In genomic region chr11:113979427-113979826, GRCh38 we compare ENCODE assay signal across 23 cellular contexts. TPM values are rescaled to one million over a fixed set of nuclear protein-coding genes. Genes with fewer than 3 reads are reported as not detected.
"Had no signal": no experiment of that assay in that cellular context is flagged by ENCODE, and none has a peak within 500 bp of the region (broad histone marks: within the 10 kb centered on the region; RNA-seq: fewer than 3 reads in every experiment).

No MANE protein-coding gene starts in this region.

- DNase-seq: activated CD4-positive, alpha-beta memory T cell treated with anti-CD3 and anti-CD28 coated beads for 36 hours; activated CD4-positive, alpha-beta T cell treated with anti-CD3 and anti-CD28 coated beads, Interleukin-2, amount 10 ng/mL, durations not matched to agents 7 days and 5 days; activated CD4-positive, CD25-positive, alpha-beta regulatory T cell; activated CD8-positive, alpha-beta memory T cell treated with anti-CD3 and anti-CD28 coated beads for 24 hours; activated gamma-delta T cell treated with Interleukin-2 at 50 U/mL for 16 hours; activated naive CD4-positive, alpha-beta T cell treated with anti-CD3 and anti-CD28 coated beads, Interleukin-2, amount 10 ng/mL, durations not matched to agents 7 days and 5 days; activated naive CD8-positive, alpha-beta T cell treated with anti-CD3 and anti-CD28 coated beads for 36 hours; activated T-cell treated with anti-CD3 and anti-CD28 coated beads, Interleukin-2, amount 50 U/mL, for 72 hours; brain microvascular endothelial cell; MM.1S; NCI-H1930; NCI-H345; NCI-H510A treated with DMSO at 0.1 percent for 48 hours; NCI-H69; PC-9; SIG-M5; T-cell; T-helper 2 cell; T1000 had no signal

- ATAC-seq: activated T-cell treated with anti-CD3 and anti-CD28 coated beads, Interleukin-2, amount 50 U/mL, for 72 hours; T-cell had no signal

- H3K27ac ChIP-seq: brain microvascular endothelial cell, cardiac muscle cell, PC-9, SK-N-MC had no signal

- H3K36me3 ChIP-seq: brain microvascular endothelial cell, cardiac muscle cell had no signal

- H3K4me3 ChIP-seq: cardiac muscle cell, PC-9, SK-N-MC had no signal

- H3K9me3 Mint-ChIP-seq: activated CD4-positive, alpha-beta memory T cell treated with anti-CD3 and anti-CD28 coated beads for 36 hours; activated CD4-positive, alpha-beta T cell treated with anti-CD3 and anti-CD28 coated beads, Interleukin-2, amount 10 ng/mL, durations not matched to agents 7 days and 5 days; activated naive CD4-positive, alpha-beta T cell treated with anti-CD3 and anti-CD28 coated beads, Interleukin-2, amount 10 ng/mL, durations not matched to agents 7 days and 5 days; activated naive CD8-positive, alpha-beta T cell treated with anti-CD3 and anti-CD28 coated beads for 36 hours; activated T-cell treated with anti-CD3 and anti-CD28 coated beads, Interleukin-2, amount 50 U/mL, for 72 hours; activated T-helper 2 cell treated with anti-CD3 and anti-CD28 coated beads, Interferon-gamma antibody, Interleukin-2, Interleukin-4, amounts not matched to agents 10 μg/mL and 5 μg/mL and 100 μg/mL, durations not matched to agents 14 hours and 24 hours and 36 hours; T-cell had no signal

- H3K36me3 Mint-ChIP-seq: activated CD4-positive, alpha-beta memory T cell treated with anti-CD3 and anti-CD28 coated beads for 36 hours; activated naive CD4-positive, alpha-beta T cell treated with anti-CD3 and anti-CD28 coated beads, Interleukin-2, amount 10 ng/mL, durations not matched to agents 7 days and 5 days; activated naive CD8-positive, alpha-beta T cell treated with anti-CD3 and anti-CD28 coated beads for 36 hours; T-cell had no signal

- H3K4me1 Mint-ChIP-seq: activated naive CD4-positive, alpha-beta T cell treated with anti-CD3 and anti-CD28 coated beads, Interleukin-2, amount 10 ng/mL, durations not matched to agents 7 days and 5 days had no signal

- H3K4me3 Mint-ChIP-seq: activated CD4-positive, alpha-beta memory T cell treated with anti-CD3 and anti-CD28 coated beads for 36 hours; activated CD4-positive, alpha-beta T cell treated with anti-CD3 and anti-CD28 coated beads, Interleukin-2, amount 10 ng/mL, durations not matched to agents 7 days and 5 days; activated naive CD4-positive, alpha-beta T cell treated with anti-CD3 and anti-CD28 coated beads, Interleukin-2, amount 10 ng/mL, durations not matched to agents 7 days and 5 days; activated naive CD8-positive, alpha-beta T cell treated with anti-CD3 and anti-CD28 coated beads for 36 hours; activated T-cell treated with anti-CD3 and anti-CD28 coated beads, Interleukin-2, amount 50 U/mL, for 72 hours; T-cell had no signal

- H3K27ac Mint-ChIP-seq: activated CD4-positive, alpha-beta memory T cell treated with anti-CD3 and anti-CD28 coated beads for 36 hours; activated CD4-positive, alpha-beta T cell treated with anti-CD3 and anti-CD28 coated beads, Interleukin-2, amount 10 ng/mL, durations not matched to agents 7 days and 5 days; activated naive CD4-positive, alpha-beta T cell treated with anti-CD3 and anti-CD28 coated beads, Interleukin-2, amount 10 ng/mL, durations not matched to agents 7 days and 5 days; activated naive CD8-positive, alpha-beta T cell treated with anti-CD3 and anti-CD28 coated beads for 36 hours; activated T-cell treated with anti-CD3 and anti-CD28 coated beads, Interleukin-2, amount 50 U/mL, for 72 hours; activated T-helper 2 cell treated with anti-CD3 and anti-CD28 coated beads, Interferon-gamma antibody, Interleukin-2, Interleukin-4, amounts not matched to agents 10 μg/mL and 5 μg/mL and 100 μg/mL, durations not matched to agents 14 hours and 24 hours and 36 hours; T-cell had no signal

- H3K27me3 Mint-ChIP-seq: activated CD4-positive, alpha-beta T cell treated with anti-CD3 and anti-CD28 coated beads, Interleukin-2, amount 10 ng/mL, durations not matched to agents 7 days and 5 days had no signal

- H3K27me3 ChIP-seq: brain microvascular endothelial cell, cardiac muscle cell had no signal

RNA-seq across cellular contexts. Expression of gene HTR3A, which starts 4.5 kb away (rescaled TPM):
- total RNA-seq: activated CD4-positive, alpha-beta memory T cell treated with anti-CD3 and anti-CD28 coated beads for 36 hours; activated CD4-positive, alpha-beta T cell treated with anti-CD3 and anti-CD28 coated beads, Interleukin-2, amount 10 ng/mL, durations not matched to agents 7 days and 5 days; activated naive CD8-positive, alpha-beta T cell treated with anti-CD3 and anti-CD28 coated beads for 36 hours; activated T-cell treated with anti-CD3 and anti-CD28 coated beads, Interleukin-2, amount 50 U/mL, for 72 hours; activated T-helper 2 cell treated with anti-CD3 and anti-CD28 coated beads, Interferon-gamma antibody, Interleukin-2, Interleukin-4, amounts not matched to agents 10 μg/mL and 5 μg/mL and 100 μg/mL, durations not matched to agents 14 hours and 24 hours and 36 hours; PC-9; RPMI7951 had no signal
- polyA plus RNA-seq: cardiac muscle cell had no signal
